ENCODE assay signal across 17 cellular contexts in genomic region chr15:68380456-68380855, GRCh38.
"Had no signal": no experiment of that assay in that cellular context is flagged by ENCODE, and none has a peak within 500 bp of the region (broad histone marks: within the 10 kb centered on the region; RNA-seq: fewer than 3 reads in every experiment).

No MANE protein-coding gene starts in this region.

- H3K36me3 Mint-ChIP-seq: activated naive CD8-positive, alpha-beta T cell; T-cell had no signal

- H3K36me3 ChIP-seq: gastrocnemius medialis, heart left ventricle, pancreas had no signal

- H3K9me3 ChIP-seq: gastrocnemius medialis, mucosa of descending colon, pancreas, SK-N-SH, thoracic aorta had no signal

- H3K27ac Mint-ChIP-seq: activated naive CD8-positive, alpha-beta T cell had no signal

- H3K27me3 Mint-ChIP-seq: activated naive CD8-positive, alpha-beta T cell; naive thymus-derived CD4-positive, alpha-beta T cell; T-cell had no signal

- DNase-seq: activated CD4-positive, alpha-beta T cell treated with anti-CD3 and anti-CD28 coated beads for 1 hour; activated gamma-delta T cell; activated T-cell treated with anti-CD3 and anti-CD28 coated beads, Interleukin-2, amount 50 U/mL, for 1 hour; anterior cingulate cortex; brain microvascular endothelial cell; gastrocnemius medialis; left colon; mucosa of descending colon; naive thymus-derived CD4-positive, alpha-beta T cell; pancreas; SK-N-SH; stimulated activated CD4-positive, alpha-beta T cell treated with anti-CD3 and anti-CD28 coated beads, Interleukin-1b, Interleukin-23, amount 100 ng/mL, for 48 hours; T-cell had no signal

- H3K4me3 ChIP-seq: gastrocnemius medialis, heart left ventricle, mucosa of descending colon, pancreas, thoracic aorta had no signal

- H3K4me1 ChIP-seq: gastrocnemius medialis, pancreas had no signal

- H3K9ac ChIP-seq: SK-N-SH had no signal

- H3K9me3 Mint-ChIP-seq: T-cell had no signal

- ATAC-seq: gastrocnemius medialis; heart left ventricle; left colon; mucosa of descending colon; naive thymus-derived CD4-positive, alpha-beta T cell; pancreas had no signal

- H3K27me3 ChIP-seq: brain microvascular endothelial cell, gastrocnemius medialis, heart left ventricle, pancreas had no signal

- H3K4me2 ChIP-seq: SK-N-SH had no signal

- H3K27ac ChIP-seq: brain microvascular endothelial cell, gastrocnemius medialis, heart left ventricle, pancreas, thoracic aorta, VCaP had no signal

- H3K4me3 Mint-ChIP-seq: activated naive CD8-positive, alpha-beta T cell had no signal
